Comparison of ENCODE assay signal across 8 cellular contexts in genomic region chr12:89225808-89226368, GRCh38.
DNase-seq lines count a peak whose midpoint lies in the region; ATAC-seq and TF ChIP-seq lines count a peak whose summit lies in the region.

No MANE protein-coding gene starts in this region.

- peak overlapping the region; percentile 50 for H2BK120ac ChIP-seq in trophoblast cell (ENCODE audit: insufficient read depth, low read length, poor library complexity)

- H3K36me3 ChIP-seq in PC-3 (ENCODE audit: low read depth, low read length) (no peaks in the 10 kb centered on the region), trophoblast cell (ENCODE audit: control insufficient read depth in 1 of 2, insufficient read depth in 2 of 2, low read length in 2 of 2) (no peaks in the 10 kb centered on the region)

- TF ChIP-seq CTCF in PC-3 (conservative IDR thresholded peaks at IDR 0.05; ENCODE audit: low read depth, low read length) (no peak), epithelial cell of esophagus (IDR thresholded peaks at IDR 0.05; ENCODE audit: insufficient read depth, low read depth, low read length, missing control alignments) (peak; percentile 19)

- H3K4me2 ChIP-seq in PC-3 (ENCODE audit: low read length) (peak overlapping the region; percentile 74), trophoblast cell (ENCODE audit: low read length) (peak overlapping the region; percentile 46)

- H3K79me2 ChIP-seq in PC-3 (ENCODE audit: low read length) (no peaks in the 10 kb centered on the region), trophoblast cell (ENCODE audit: control insufficient read depth, insufficient read depth, low read length, poor library complexity) (no peaks in the 10 kb centered on the region)

- no peaks in the 10 kb centered on the region for H3K9me2 ChIP-seq in PC-3 (replicated peaks; ENCODE audit: low read length)

- POLR2A ChIA-PET in PC-3 (lab: Charles Lee; ENCODE audit: unreplicated experiment): interaction anchor here (0.5 to 1.0 kb wide), 4 partner anchors 12 to 121 kb away, joined by 3 to 5 read pairs (median 4); no protein-coding TSS in a partner anchor

- CTCF ChIA-PET in PC-3 (lab: Charles Lee): interaction anchor here (0.7 to 0.8 kb wide), 2 partner anchors 44 to 161 kb away, joined by 3 read pairs; no protein-coding TSS in a partner anchor

- H3K4me3 ChIP-seq in PC-3 (ENCODE audit: low read length) (peak overlapping the region; percentile 55), epithelial cell of esophagus (ENCODE audit: low read length) (no peak overlapping the region), trophoblast cell (ENCODE audit: low read depth, low read length) (no peak overlapping the region)

- peak overlapping the region; percentile 46 for H3K14ac ChIP-seq in trophoblast cell (ENCODE audit: low read length)

- intact Hi-C loops in PC-3 (cut with micrococcal nuclease): loop anchor here (1.0 to 10.0 kb wide), 5 partner anchors 11 to 299 kb away; partner anchors contain the start of genes DUSP6, GALNT4 and POC1B

- peak overlapping the region; percentile 12 for H3K4ac ChIP-seq in trophoblast cell (ENCODE audit: low read depth, low read length)

- H3K27ac ChIP-seq in PC-3 (ENCODE audit: low read length) (peak overlapping the region; percentile 95), trophoblast cell (ENCODE audit: low read depth, low read length) (peak overlapping the region; percentile 93)

- DNase-seq in ELF-1 (ENCODE audit: low read depth, low spot score) (peak; percentile 82), PC-3 (peak; percentile 99), epithelial cell of esophagus (ENCODE audit: low read depth) (peak; percentile 100), trophoblast cell (peak; percentile 83 to 98), NCI-H1694 (lab: John Stamatoyannopoulos, UW) (no peak), OCI-M1 (lab: John Stamatoyannopoulos, UW) (no peak)

- WGBS in trophoblast cell (ENCODE audit: extremely low coverage, insufficient coverage, insufficient read length): no CpG with 5 or more reads among the region's 3 CpGs

- no peak overlapping the region for H3K18ac ChIP-seq in trophoblast cell (ENCODE audit: low read length)

- H2BK12ac ChIP-seq in trophoblast cell (ENCODE audit: low read length): peak overlapping the region; percentile 14

- BruUV-seq in PC-3 (replicated peaks; lab: Mats Ljungman, UMichigan): TSS peak; percentile 90

- no peak overlapping the region for H2AK5ac ChIP-seq in trophoblast cell (ENCODE audit: low read length)

- H3K9me3 ChIP-seq in PC-3 (ENCODE audit: low read length) (no peaks in the 10 kb centered on the region), trophoblast cell (ENCODE audit: insufficient read depth, low read depth, low read length) (no peaks in the 10 kb centered on the region)

- H2BK5ac ChIP-seq in trophoblast cell (ENCODE audit: low read depth, low read length, poor library complexity): peak overlapping the region; percentile 54

- ATAC-seq in HG02610 (IDR thresholded peaks at IDR 0.05; ENCODE audit: unreplicated experiment) (peak; percentile 81), PC-3 (peak; percentile 97), HG02970 (IDR thresholded peaks at IDR 0.05; ENCODE audit: low FRiP score, unreplicated experiment) (no peak)

- peak overlapping the region; percentile 25 for H2AFZ ChIP-seq in PC-3 (ENCODE audit: low read length)
- H2AFZ ChIP-seq in trophoblast cell (ENCODE audit: insufficient read depth, low read length, poor library complexity): no peak overlapping the region

- peak overlapping the region; percentile 78 for H4K91ac ChIP-seq in trophoblast cell (ENCODE audit: low read depth, low read length)

- H3K9ac ChIP-seq in PC-3 (ENCODE audit: low read length) (peak overlapping the region; percentile 64), trophoblast cell (ENCODE audit: low read length) (no peak overlapping the region)

- no peaks in the 10 kb centered on the region for H4K20me1 ChIP-seq in PC-3 (ENCODE audit: low read length)

- H3K23ac ChIP-seq in trophoblast cell (ENCODE audit: low read length): no peak overlapping the region

- peaks cover 6% of the 10 kb centered on the region for H3F3A ChIP-seq in PC-3 (ENCODE audit: low read length, unreplicated experiment)

- peaks cover 6% of the 10 kb centered on the region for H3K79me1 ChIP-seq in trophoblast cell (ENCODE audit: low read length)

- H4K12ac ChIP-seq in trophoblast cell (ENCODE audit: low read depth, low read length): no peak overlapping the region

- H3K27me3 ChIP-seq in PC-3 (ENCODE audit: low read length) (no peaks in the 10 kb centered on the region), trophoblast cell (ENCODE audit: insufficient read depth, low read length) (no peaks in the 10 kb centered on the region)

- peak overlapping the region; percentile 25 for H4K8ac ChIP-seq in trophoblast cell (ENCODE audit: low read depth, low read length)

- peaks cover 40% of the 10 kb centered on the region for H3K4me1 ChIP-seq in PC-3 (ENCODE audit: insufficient read depth, low read length)
- peaks cover 2 to 9% of the 10 kb centered on the region in 2 experiments for H3K4me1 ChIP-seq in trophoblast cell (ENCODE audit: control insufficient read depth in 1 of 2, insufficient read depth in 2 of 2, low read length in 2 of 2)

Comparison
In these comparisons a context has a peak if more than half of its experiments do, and no peak if none do; other contexts are left out.
1. DNase-seq: peak in ELF-1 (single experiment), PC-3 (single experiment), epithelial cell of esophagus (single experiment) and trophoblast cell (2 of 2); none in NCI-H1694 (single experiment) and OCI-M1 (single experiment).